Comparison of ENCODE assay signal across 8 cellular contexts in genomic region chr1:229558460-229559335, GRCh38. TPM values are rescaled to one million over a fixed set of nuclear protein-coding genes. Genes with fewer than 3 reads are reported as not detected.
DNase-seq lines count a peak whose midpoint lies in the region; ATAC-seq and TF ChIP-seq lines count a peak whose summit lies in the region.

Gene ABCB10, minus strand, starts transcription at chr1:229558707. Its CDS starts 55 bp downstream, at chr1:229558652.

- peak; percentile 78 for ATAC-seq in HG02852 (IDR thresholded peaks at IDR 0.05; ENCODE audit: unreplicated experiment)
- ATAC-seq in left cardiac atrium = peak; percentile 94 to 95

- intact Hi-C loops in T-helper 1 cell treated with Interleukin-12 subunit alpha and Interleukin-12 subunit beta and Interleukin-4 antibody, amounts not matched to agents 30 ng/mL and 1 ng/mL, for 36 hours (cut with micrococcal nuclease) = loop anchor here (1.0 to 5.0 kb wide), 9 partner anchors 50 to 1682 kb away; partner anchors contain the start of genes ARV1, GNPAT, NUP133 and RAB4A
- intact Hi-C loops in left cardiac atrium (cut with DNase I) = loop anchor here (2.0 to 5.0 kb wide), 2 partner anchors 64 to 68 kb away; partner anchors contain the start of genes TAF5L (in 1 of the 2) and URB2 (in 1 of the 2)

- peak; percentile 97 for TF ChIP-seq CTCF in GM13976 (IDR thresholded peaks at IDR 0.05; ENCODE audit: borderline replicate concordance, control extremely low read depth, extremely low read depth, insufficient read depth, missing control alignments)
- peak; percentile 93 for TF ChIP-seq CTCF in progenitor cell of endocrine pancreas (IDR thresholded peaks at IDR 0.05; ENCODE audit: unreplicated experiment)

- DNase-seq in GM13976 (ENCODE audit: low spot score) (peak; percentile 97), NCI-H1436 treated with DMSO at 0.1 percent for 48 hours (lab: John Stamatoyannopoulos, UW) (peak; percentile 95), amniotic stem cell (lab: John Stamatoyannopoulos, UW) (peak; percentile 92), left cardiac atrium (peak; percentile 96), progenitor cell of endocrine pancreas (ENCODE audit: low spot score, unreplicated experiment) (peak; percentile 99), ureter (ENCODE audit: low spot score) (peak; percentile 96)

- peaks cover 2% of the 10 kb centered on the region for H3K36me3 Mint-ChIP-seq in progenitor cell of endocrine pancreas (ENCODE audit: insufficient read depth)

- H3K27ac Mint-ChIP-seq in progenitor cell of endocrine pancreas = peak within 1 kb of the TSS; percentile 94

- no peaks in the 10 kb centered on the region for H3K9me3 Mint-ChIP-seq in progenitor cell of endocrine pancreas (ENCODE audit: low read depth)

- H3K4me3 Mint-ChIP-seq in progenitor cell of endocrine pancreas (ENCODE audit: low read depth) = peak within 1 kb of the TSS; percentile 86

- peaks cover 23% of the 10 kb centered on the region for H3K4me1 Mint-ChIP-seq in progenitor cell of endocrine pancreas (ENCODE audit: low read depth)

- peaks cover 13% of the 10 kb centered on the region for H3K27me3 Mint-ChIP-seq in progenitor cell of endocrine pancreas

- in situ Hi-C loops in GM13976 (cut with MboI; ENCODE audit: low sequenced_read_pairs, unreplicated experiment) = no loop called here

RNA-seq across cellular contexts. Expression of gene ABCB10, which starts in this region (rescaled TPM):
- total RNA-seq in T-helper 1 cell treated with Interleukin-12 subunit alpha and Interleukin-12 subunit beta and Interleukin-4 antibody, amounts not matched to agents 30 ng/mL and 1 ng/mL, for 36 hours = 31.2 and 32.3 TPM in 2 replicates
- 10 to 100 TPM; 10.1 to 14.8 TPM for total RNA-seq in left cardiac atrium
- total RNA-seq in progenitor cell of endocrine pancreas = 21.4 and 27.9 TPM in 2 replicates
- 13.7 TPM for total RNA-seq in ureter

Comparison
In these comparisons a context has a peak if more than half of its experiments do, and no peak if none do; other contexts are left out.
1. Peak in every context shown above with its lines: DNase-seq and ATAC-seq.